In genomic region chr10:22669163-22669711, GRCh38 we compare ENCODE assay signal across 10 cellular contexts. TPM values are rescaled to one million over a fixed set of nuclear protein-coding genes. Genes with fewer than 3 reads are reported as not detected.
DNase-seq lines count a peak whose midpoint lies in the region; ATAC-seq, FAIRE-seq and TF ChIP-seq lines count a peak whose summit lies in the region.
"Had no signal": no experiment of that assay in that cellular context is flagged by ENCODE, and none has a peak within 500 bp of the region (broad histone marks: within the 10 kb centered on the region; RNA-seq: fewer than 3 reads in every experiment).

No MANE protein-coding gene starts in this region.

- FAIRE-seq in pancreas (lab: Jason Lieb, UNC): no peak
- FAIRE-seq: TTC549 had no signal

- no peaks in the 10 kb centered on the region for H3K27me3 ChIP-seq in DND-41 (ENCODE audit: insufficient read depth, low read length, poor library complexity)
- no peaks in the 10 kb centered on the region for H3K27me3 ChIP-seq in adrenal gland
- H3K27me3 ChIP-seq in pancreas: no peaks in the 10 kb centered on the region

- H3K9ac ChIP-seq in DND-41 (ENCODE audit: low read depth, low read length): 0 out of 2 replicates have a peak overlapping the region, but pooled peaks have one; percentile 6

- peak overlapping the region; percentile 5 for H3K27ac Mint-ChIP-seq in dendritic cell treated with granulocyte-macrophage colony-stimulating factor and Interleukin-4, amounts not matched to agents 40 ng/mL and 50 ng/mL, for 4 days

- H3K4me1 Mint-ChIP-seq in dendritic cell treated with granulocyte-macrophage colony-stimulating factor and Interleukin-4, amounts not matched to agents 40 ng/mL and 50 ng/mL, for 4 days (ENCODE audit: low read depth): peaks cover 49% of the 10 kb centered on the region

- ATAC-seq in DND-41 (ENCODE audit: insufficient read depth, low read depth) (no peak), GM19395 (IDR thresholded peaks at IDR 0.05; ENCODE audit: unreplicated experiment) (peak; percentile 56), HG03521 (IDR thresholded peaks at IDR 0.05; ENCODE audit: unreplicated experiment) (peak; percentile 35), pancreas (no peak)
- ATAC-seq: PC-3 had no signal

- WGBS in adrenal gland, 4 donors: 86 to 91% (median 90%) methylated on average over 13 of the region's 13 CpGs
- WGBS in pancreas, 2 donors: 89 to 92% methylated on average over 13 of the region's 13 CpGs

- H4K20me1 ChIP-seq in DND-41 (ENCODE audit: insufficient read depth, low read length): peaks cover 49% of the 10 kb centered on the region; the same call in 1 of the 2 replicates

- H3K36me3 Mint-ChIP-seq in dendritic cell treated with granulocyte-macrophage colony-stimulating factor and Interleukin-4, amounts not matched to agents 40 ng/mL and 50 ng/mL, for 4 days (ENCODE audit: low read depth): no peaks in the 10 kb centered on the region

- H3K4me3 Mint-ChIP-seq in dendritic cell treated with granulocyte-macrophage colony-stimulating factor and Interleukin-4, amounts not matched to agents 40 ng/mL and 50 ng/mL, for 4 days: no peak overlapping the region

- H3K4me3 ChIP-seq in DND-41 (ENCODE audit: low read depth in 1 of 2, low read length in 2 of 2) (no peak overlapping the region), adrenal gland (no peak overlapping the region), pancreas (no peak overlapping the region)

- peak overlapping the region; percentile 88; the same call in 1 of the 2 replicates for H3K27ac ChIP-seq in DND-41 (ENCODE audit: low read length)
- H3K27ac ChIP-seq in adrenal gland: no peak overlapping the region
- no peak overlapping the region for H3K27ac ChIP-seq in pancreas

- intact Hi-C loops in dendritic cell treated with granulocyte-macrophage colony-stimulating factor and Interleukin-4, amounts not matched to agents 40 ng/mL and 50 ng/mL, for 4 days (cut with micrococcal nuclease): no loop called here
- intact Hi-C loops in adrenal gland (cut with DNase I) (no loop called here), pancreas (cut with DNase I) (no loop called here)

- no peaks in the 10 kb centered on the region for H3K9me3 Mint-ChIP-seq in dendritic cell treated with granulocyte-macrophage colony-stimulating factor and Interleukin-4, amounts not matched to agents 40 ng/mL and 50 ng/mL, for 4 days

- DNase-seq in DND-41 (no peak), adrenal gland (no peak), pancreas (no peak), AG08396 (ENCODE audit: low spot score) (no peak)
- no peak for DNase-seq in stimulated activated CD4-positive, alpha-beta T cell treated with anti-CD3 and anti-CD28 coated beads, Interleukin-4, amount 100 ng/mL, for 1 hour
- DNase-seq: PC-3 had no signal

- TF ChIP-seq POLR2A in adrenal gland (IDR thresholded peaks at IDR 0.05): no peak

- TF ChIP-seq CTCF in DND-41 (IDR thresholded peaks at IDR 0.05; ENCODE audit: borderline replicate concordance, extremely low read depth, low read length, poor library complexity, severe bottlenecking): no peak
- TF ChIP-seq CTCF in adrenal gland (IDR thresholded peaks at IDR 0.05): no peak
- no peak for TF ChIP-seq CTCF in pancreas (IDR thresholded peaks at IDR 0.05)

- H3K9me3 ChIP-seq in DND-41 (ENCODE audit: insufficient read depth, low read length, severe bottlenecking): no peaks in the 10 kb centered on the region
- H3K9me3 ChIP-seq in adrenal gland (replicated peaks in 1 of 3): no peaks in the 10 kb centered on the region
- H3K9me3 ChIP-seq in pancreas: no peaks in the 10 kb centered on the region

- H3K27me3 Mint-ChIP-seq in dendritic cell treated with granulocyte-macrophage colony-stimulating factor and Interleukin-4, amounts not matched to agents 40 ng/mL and 50 ng/mL, for 4 days: no peaks in the 10 kb centered on the region

- no peak overlapping the region for H2AFZ ChIP-seq in DND-41 (ENCODE audit: low read depth, low read length)

- H3K4me2 ChIP-seq in DND-41 (ENCODE audit: insufficient read depth, low read length): no peak overlapping the region

- peaks cover 98% of the 10 kb centered on the region for H3K79me2 ChIP-seq in DND-41 (ENCODE audit: insufficient read depth, low read length)

- peaks cover 72% of the 10 kb centered on the region for H3K4me1 ChIP-seq in DND-41 (ENCODE audit: insufficient read depth, low read length)
- peaks cover 5 to 48% of the 10 kb centered on the region in 2 donors for H3K4me1 ChIP-seq in adrenal gland (replicated peaks in 1 of 2)
- peaks cover 9 to 12% (median 10%) of the 10 kb centered on the region in 3 donors for H3K4me1 ChIP-seq in pancreas

- no peaks in the 10 kb centered on the region for H3K36me3 ChIP-seq in DND-41 (ENCODE audit: insufficient read depth, low read length)
- H3K36me3 ChIP-seq in adrenal gland (replicated peaks in 1 of 2): no peaks in the 10 kb centered on the region
- no peaks in the 10 kb centered on the region for H3K36me3 ChIP-seq in pancreas

RNA-seq across cellular contexts. Expression of gene PIP4K2A, which starts 45.1 kb away (rescaled TPM):
- total RNA-seq in adrenal gland: 10 to 100 TPM; 23.8 to 70.6 (median 29.3) TPM
- 10 to 100 TPM; 12.3 to 38.9 (median 13.4) TPM for polyA plus RNA-seq in adrenal gland
- total RNA-seq in pancreas: 10 to 100 TPM in 2 of 6 donors, 1 to 10 TPM in 4; 5.6 to 17.8 (median 7.9) TPM
- polyA plus RNA-seq in pancreas: 1 to 10 TPM; 3.6 to 4.3 TPM

Comparison
In these comparisons a context has a peak if more than half of its experiments do, and no peak if none do; other contexts are left out.
1. ATAC-seq: peak in GM19395 (single experiment) and HG03521 (single experiment); none in DND-41 (single experiment) and pancreas (0 of 4).